8 cellular contexts compared by ENCODE assay signal in the genomic region with DNA sequence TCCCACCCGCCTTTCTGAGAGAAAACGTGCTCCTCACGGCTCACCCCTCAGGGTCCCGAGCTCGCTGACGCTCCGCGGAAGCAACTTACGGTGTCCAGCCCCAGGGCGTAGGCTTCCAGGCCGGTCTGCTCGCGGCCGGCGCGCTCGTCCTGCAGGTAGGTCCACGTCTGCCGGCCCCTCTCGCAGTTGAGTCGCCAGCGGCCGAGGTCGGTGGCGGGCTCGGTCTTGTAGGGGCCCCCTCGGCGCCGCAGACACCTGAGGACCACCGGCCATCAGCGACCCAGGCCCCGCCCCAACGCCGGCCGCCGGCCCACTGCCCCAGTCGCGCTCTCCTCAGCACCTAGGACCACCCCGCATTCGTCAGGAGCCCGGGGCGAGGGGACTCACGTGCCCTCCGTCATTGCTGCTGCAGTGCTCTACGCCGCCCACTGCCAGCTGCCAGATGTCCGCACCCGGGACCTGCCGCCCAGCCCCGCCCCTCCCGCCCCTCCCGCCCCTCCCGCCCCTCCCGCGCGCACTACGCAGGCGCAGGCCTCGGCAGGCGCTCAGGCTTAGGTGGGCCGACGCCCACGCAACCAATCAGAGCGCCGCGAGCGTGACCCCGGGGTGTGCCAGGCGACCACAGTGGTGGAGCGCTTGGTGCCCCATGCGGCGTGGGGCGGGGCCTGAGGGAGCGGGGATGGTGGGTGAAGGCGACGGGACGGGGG. TPM values are rescaled to one million over a fixed set of nuclear protein-coding genes. Genes with fewer than 3 reads are reported as not detected.
DNase-seq lines count a peak whose midpoint lies in the region; ATAC-seq and TF ChIP-seq lines count a peak whose summit lies in the region.

TSS of gene LSS (minus strand) at position 430 of the 707 bp plus-strand sequence. CDS start at position 401, 29 bp downstream.

- ATAC-seq in GM19351 (IDR thresholded peaks at IDR 0.05; ENCODE audit: unreplicated experiment) (peak; percentile 83), HG03520 (IDR thresholded peaks at IDR 0.05; ENCODE audit: unreplicated experiment) (peak; percentile 78), left colon (peak; percentile 87)

- no peaks in the 10 kb centered on the region for H3K9me3 Mint-ChIP-seq in activated CD4-positive, alpha-beta T cell treated with anti-CD3 and anti-CD28 coated beads, Interleukin-2, amount 10 ng/mL, durations not matched to agents 7 days and 5 days

- H3K27me3 ChIP-seq in BJ (ENCODE audit: control insufficient read depth, insufficient read depth, low read length): no peaks in the 10 kb centered on the region

- H3K4me3 Mint-ChIP-seq in activated CD4-positive, alpha-beta T cell treated with anti-CD3 and anti-CD28 coated beads, Interleukin-2, amount 10 ng/mL, durations not matched to agents 7 days and 5 days: peak within 1 kb of the TSS; percentile 98

- H3K27me3 Mint-ChIP-seq in activated CD4-positive, alpha-beta T cell treated with anti-CD3 and anti-CD28 coated beads, Interleukin-2, amount 10 ng/mL, durations not matched to agents 7 days and 5 days: no peaks in the 10 kb centered on the region

- peak within 1 kb of the TSS; percentile 93 for H3K4me3 ChIP-seq in BJ (ENCODE audit: low read depth, low read length)
- peak within 1 kb of the TSS; percentile 96 for H3K4me3 ChIP-seq in coronary artery

- no peaks in the 10 kb centered on the region for H3K36me3 ChIP-seq in BJ (ENCODE audit: control insufficient read depth, insufficient read depth, low read length)

- peaks cover 37% of the 10 kb centered on the region for H3K36me3 Mint-ChIP-seq in activated CD4-positive, alpha-beta T cell treated with anti-CD3 and anti-CD28 coated beads, Interleukin-2, amount 10 ng/mL, durations not matched to agents 7 days and 5 days (ENCODE audit: low read depth)

- intact Hi-C loops in left colon (cut with DNase I, micrococcal nuclease): loop anchor here in 1 of 2 donors (10.0 kb wide), 1 partner anchor 84 kb away; no protein-coding TSS in a partner anchor

- peak within 1 kb of the TSS; percentile 99 for H3K27ac Mint-ChIP-seq in activated CD4-positive, alpha-beta T cell treated with anti-CD3 and anti-CD28 coated beads, Interleukin-2, amount 10 ng/mL, durations not matched to agents 7 days and 5 days

- CTCF ChIA-PET in BJ (lab: Yijun Ruan, JAX): interaction anchor here (0.6 to 1.1 kb wide), 3 partner anchors 8 to 32 kb away, joined by 3 read pairs; no protein-coding TSS in a partner anchor
- CTCF ChIA-PET in activated CD4-positive, alpha-beta T cell treated with anti-CD3 and anti-CD28 coated beads, Interleukin-2, amount 10 ng/mL, durations not matched to agents 7 days and 5 days (lab: Charles Lee): interaction anchor here (0.6 to 2.1 kb wide), 3 partner anchors 15 to 22 kb away, joined by 3 to 7 read pairs (median 3); no protein-coding TSS in a partner anchor

- TF ChIP-seq CTCF in BJ (IDR thresholded peaks at IDR 0.05; ENCODE audit: insufficient read depth, low read depth, low read length) (no peak), coronary artery (IDR thresholded peaks at IDR 0.05) (no peak)

- DNase-seq in BJ (ENCODE audit: low read depth) (peak; percentile 70), NCI-H69 (lab: John Stamatoyannopoulos, UW) (peak; percentile 96), coronary artery (ENCODE audit: low spot score) (peak; percentile 99), left colon (peak; percentile 99)
- DNase-seq in activated CD4-positive, alpha-beta T cell treated with anti-CD3 and anti-CD28 coated beads, Interleukin-2, amount 10 ng/mL, durations not matched to agents 7 days and 5 days: peak; percentile 98
- DNase-seq in stimulated activated CD4-positive, alpha-beta T cell treated with anti-CD3 and anti-CD28 coated beads, Interleukin-1b, Interleukin-23, amount 100 ng/mL, for 4 hours (ENCODE audit: low read depth in 2 of 2): peak; percentile 95 to 97

- POLR2A ChIA-PET in BJ (lab: Charles Lee): no interaction called here
- POLR2A ChIA-PET in activated CD4-positive, alpha-beta T cell treated with anti-CD3 and anti-CD28 coated beads, Interleukin-2, amount 10 ng/mL, durations not matched to agents 7 days and 5 days (lab: Charles Lee): no interaction called here

- H3K27ac ChIP-seq in coronary artery: peak within 1 kb of the TSS; percentile 70 to 88

- H3K4me1 Mint-ChIP-seq in activated CD4-positive, alpha-beta T cell treated with anti-CD3 and anti-CD28 coated beads, Interleukin-2, amount 10 ng/mL, durations not matched to agents 7 days and 5 days: peaks cover 54% of the 10 kb centered on the region

RNA-seq across cellular contexts. Expression of gene LSS, which starts in this region (rescaled TPM):
- 34.6 and 59.9 TPM in 2 replicates for polyA plus RNA-seq in BJ (2011; rRNA removed)
- 28.4 and 33.7 TPM in 2 replicates for polyA minus RNA-seq in BJ (2011; rRNA and poly(A)+ RNA removed)
- 10 to 100 TPM; 47.8 to 53.3 TPM for total RNA-seq in activated CD4-positive, alpha-beta T cell treated with anti-CD3 and anti-CD28 coated beads, Interleukin-2, amount 10 ng/mL, durations not matched to agents 7 days and 5 days
- total RNA-seq in left colon: 100 to 1,000 TPM in 1 of 2 donors, 10 to 100 TPM in 1; 65.6 to 140 TPM

Comparison
In these comparisons a context has a peak if more than half of its experiments do, and no peak if none do; other contexts are left out.
1. Peak in every context shown above with its lines: DNase-seq, ATAC-seq, H3K4me3 ChIP-seq and H3K27ac ChIP-seq.